In the genomic region with DNA sequence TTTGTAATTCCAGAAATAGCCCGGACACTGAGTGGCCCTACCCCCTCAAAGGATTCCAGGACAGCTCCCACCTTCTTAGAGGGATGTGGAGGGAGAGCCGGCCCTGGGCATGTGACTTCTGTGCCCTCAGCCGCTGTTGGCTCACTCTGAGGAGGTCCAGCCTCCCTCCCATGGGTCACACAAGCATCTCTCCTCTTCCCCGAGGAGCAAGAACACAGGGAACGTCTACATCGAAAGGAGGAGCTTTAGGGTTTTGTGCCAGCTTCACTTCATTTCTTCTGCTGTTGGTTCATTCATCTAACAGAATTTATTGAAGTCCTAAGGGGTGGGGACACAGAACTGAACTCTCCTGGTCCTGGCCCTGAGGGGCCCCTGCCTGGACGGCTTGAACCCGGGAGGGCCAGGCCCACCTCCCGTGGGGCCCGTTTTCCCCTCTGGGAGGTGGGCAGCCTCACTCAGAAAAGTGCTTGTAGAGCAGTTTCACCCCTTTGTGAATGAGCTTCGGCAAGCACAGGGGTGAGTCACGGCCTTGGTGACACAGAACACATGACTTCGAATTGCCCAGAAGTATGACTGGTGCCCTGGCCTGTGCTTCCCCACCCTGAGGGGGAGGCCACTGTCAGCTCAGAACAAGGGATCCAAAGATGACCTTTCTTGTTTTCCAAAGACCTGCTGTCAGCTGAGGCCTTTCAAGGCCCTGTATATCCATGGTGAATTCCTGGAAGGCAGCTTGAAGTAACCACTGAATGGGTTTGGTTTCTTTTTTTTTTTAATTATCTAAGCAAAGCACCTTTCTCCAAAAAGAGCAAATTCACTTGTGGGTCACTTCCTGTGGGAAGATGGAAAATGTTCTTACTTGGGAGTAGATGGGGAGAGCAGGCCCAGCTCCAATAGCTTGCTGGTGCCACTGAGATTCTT, we compare ENCODE assay signal across 8 cellular contexts. TPM values are rescaled to one million over a fixed set of nuclear protein-coding genes. Genes with fewer than 3 reads are reported as not detected.
A peak's percentile ranks its signal among the peaks of the same experiment; 100 is the strongest.
DNase-seq lines count a peak whose midpoint lies in the region; FAIRE-seq and TF ChIP-seq lines count a peak whose summit lies in the region.

No MANE protein-coding gene starts in this region.

- no peak for FAIRE-seq in D721Med (lab: Jason Lieb, UNC)

- peaks cover 32% of the 10 kb centered on the region for H3K4me1 ChIP-seq in GM23248 (ENCODE audit: insufficient read depth)
- peaks cover 51% of the 10 kb centered on the region for H3K4me1 ChIP-seq in left ventricle myocardium inferior

- peak; percentile 97 for DNase-seq in GM23248
- DNase-seq in RPMI7951 (ENCODE audit: low read depth) = peak; percentile 93
- DNase-seq in left ventricle myocardium inferior = peak; percentile 38
- peak; percentile 69 for DNase-seq in stimulated activated CD4-positive, alpha-beta T cell treated with anti-CD3 and anti-CD28 coated beads, Interleukin-12 subunit alpha, Interleukin-12 subunit beta, amount 100 ng/mL, for 4 hours
- no peak for DNase-seq in D721Med (ENCODE audit: insufficient read length, low spot score)
- DNase-seq in central memory CD4-positive, alpha-beta T cell = no peak
- no peak for DNase-seq in NCI-H774 (lab: John Stamatoyannopoulos, UW)

- no peaks in the 10 kb centered on the region for H3K9me2 ChIP-seq in GM23248 (ENCODE audit: insufficient read depth)

- TF ChIP-seq CTCF in left ventricle myocardium inferior (IDR thresholded peaks at IDR 0.05; ENCODE audit: borderline replicate concordance) = no peak
- no peak for TF ChIP-seq CTCF in D721Med (IDR thresholded peaks at IDR 0.05; ENCODE audit: insufficient read depth, missing control alignments)

- H3K4me3 ChIP-seq in GM23248 (peak overlapping the region; percentile 29), left ventricle myocardium inferior (no peak overlapping the region)

- in situ Hi-C loops in GM23248 (cut with MboI) = no loop called here

- H3K9me3 ChIP-seq in GM23248 (ENCODE audit: low read depth) (no peaks in the 10 kb centered on the region), left ventricle myocardium inferior (replicated peaks) (no peaks in the 10 kb centered on the region)

- peak overlapping the region; percentile 52 for H3K4me2 ChIP-seq in GM23248 (ENCODE audit: unreplicated experiment)

- H3K27me3 ChIP-seq in GM23248 (replicated peaks; ENCODE audit: insufficient read depth) (no peaks in the 10 kb centered on the region), left ventricle myocardium inferior (ENCODE audit: low read depth) (no peaks in the 10 kb centered on the region)

- H3K27ac ChIP-seq in GM23248 (peak overlapping the region; percentile 91), left ventricle myocardium inferior (replicated peaks) (peak overlapping the region; percentile 59)

- no peaks in the 10 kb centered on the region for H3K27me3 Mint-ChIP-seq in activated naive CD4-positive, alpha-beta T cell treated with anti-CD3 and anti-CD28 coated beads, Interleukin-2, amount 50 U/mL, for 24 hours

- no peaks in the 10 kb centered on the region for H3K36me3 ChIP-seq in GM23248 (ENCODE audit: low read depth)
- H3K36me3 ChIP-seq in left ventricle myocardium inferior = no peaks in the 10 kb centered on the region

- H3K4me1 Mint-ChIP-seq in activated naive CD4-positive, alpha-beta T cell treated with anti-CD3 and anti-CD28 coated beads, Interleukin-2, amount 50 U/mL, for 24 hours = peaks cover 43% of the 10 kb centered on the region

- peak overlapping the region; percentile 73 for H2AFZ ChIP-seq in GM23248

- H3K36me3 Mint-ChIP-seq in activated naive CD4-positive, alpha-beta T cell treated with anti-CD3 and anti-CD28 coated beads, Interleukin-2, amount 50 U/mL, for 24 hours = no peaks in the 10 kb centered on the region

- peak overlapping the region; percentile 36 for H3K4me3 Mint-ChIP-seq in activated naive CD4-positive, alpha-beta T cell treated with anti-CD3 and anti-CD28 coated beads, Interleukin-2, amount 50 U/mL, for 24 hours

- peak overlapping the region; percentile 95 for H3K27ac Mint-ChIP-seq in activated naive CD4-positive, alpha-beta T cell treated with anti-CD3 and anti-CD28 coated beads, Interleukin-2, amount 50 U/mL, for 24 hours

- peaks cover 20% of the 10 kb centered on the region for H3F3A ChIP-seq in GM23248 (ENCODE audit: insufficient read depth)

- H3K79me2 ChIP-seq in GM23248 (ENCODE audit: insufficient read depth) = no peaks in the 10 kb centered on the region

- intact Hi-C loops in left ventricle myocardium inferior (cut with micrococcal nuclease) = no loop called here

- H4K20me1 ChIP-seq in GM23248 (ENCODE audit: insufficient read depth) = no peaks in the 10 kb centered on the region

- 6 to 7% methylated on average over 13 of the region's 13 CpGs for WGBS in GM23248 (ENCODE audit: low coverage in 1 of 2, low lambda C conversion rate in 2 of 2, missing lambda C conversion rate in 2 of 2), 2 experiments

- H3K9me3 Mint-ChIP-seq in activated naive CD4-positive, alpha-beta T cell treated with anti-CD3 and anti-CD28 coated beads, Interleukin-2, amount 50 U/mL, for 24 hours = no peaks in the 10 kb centered on the region

- peak overlapping the region; percentile 69 for H3K9ac ChIP-seq in GM23248

RNA-seq across cellular contexts. Expression of gene NFKBIA, which starts 39.2 kb away (rescaled TPM):
- 46.5 and 60.4 TPM in 2 replicates for total RNA-seq in GM23248 (2014; rRNA removed; shearing (Covaris generic))
- 39.8 and 40.2 TPM in 2 replicates for polyA plus RNA-seq in GM23248 (2016; fragmentation: Nextera tagmentation; extraction: Ambion mirVana)
- total RNA-seq in RPMI7951 (2014; rRNA removed; shearing (Covaris generic)) = 85.4 and 97.9 TPM in 2 replicates
- 78.0 TPM for total RNA-seq in left ventricle myocardium inferior

Comparison
In these comparisons a context has a peak if more than half of its experiments do, and no peak if none do; other contexts are left out.
1. DNase-seq: peak in GM23248 (single experiment), RPMI7951 (single experiment), left ventricle myocardium inferior (single experiment) and stimulated activated CD4-positive, alpha-beta T cell treated with anti-CD3 and anti-CD28 coated beads, Interleukin-12 subunit alpha, Interleukin-12 subunit beta, amount 100 ng/mL, for 4 hours (single experiment); none in D721Med (single experiment), central memory CD4-positive, alpha-beta T cell (single experiment) and NCI-H774 (single experiment).